35 cellular contexts compared by ENCODE assay signal in genomic region chr20:33234050-33234449, GRCh38. TPM values are rescaled to one million over a fixed set of nuclear protein-coding genes. Genes with fewer than 3 reads are reported as not detected.
"Had no signal": no experiment of that assay in that cellular context is flagged by ENCODE, and none has a peak within 500 bp of the region (broad histone marks: within the 10 kb centered on the region; RNA-seq: fewer than 3 reads in every experiment).

No MANE protein-coding gene starts in this region.

- DNase-seq: naive thymus-derived CD4-positive, alpha-beta T cell; natural killer cell; occipital lobe; ovary; posterior cingulate gyrus; psoas muscle; right cardiac atrium; spleen; stimulated activated CD4-positive, alpha-beta T cell treated with anti-CD3 and anti-CD28 coated beads, Interleukin-12 subunit alpha, Interleukin-12 subunit beta, amount 100 ng/mL, for 4 hours; stimulated activated CD4-positive, alpha-beta T cell treated with anti-CD3 and anti-CD28 coated beads, Interleukin-1b, Interleukin-23, amount 100 ng/mL, for 48 hours; stimulated activated CD4-positive, alpha-beta T cell treated with anti-CD3 and anti-CD28 coated beads, Interleukin-4, amount 100 ng/mL, for 1 hour; stimulated activated CD4-positive, alpha-beta T cell treated with anti-CD3 and anti-CD28 coated beads, Interleukin-4, amount 100 ng/mL, for 4 hours; stimulated activated CD8-positive, alpha-beta memory T cell treated with anti-CD3 and anti-CD28 coated beads, Interleukin-4, amount 100 ng/mL, for 48 hours; stimulated activated naive CD4-positive, alpha-beta T cell; stimulated activated naive CD8-positive, alpha-beta T cell treated with anti-CD3 and anti-CD28 coated beads, Interleukin-15, amount 100 ng/mL, for 72 hours; stimulated activated naive CD8-positive, alpha-beta T cell treated with anti-CD3 and anti-CD28 coated beads, Interleukin-15, Interleukin-2, amounts not matched to agents 100 U/mL and 50 U/mL, for 24 hours; substantia nigra; testis; transverse colon; upper lobe of left lung; uterus had no signal

- H3K9me3 Mint-ChIP-seq: natural killer cell; nephron; neural progenitor cell; stimulated activated naive CD8-positive, alpha-beta T cell treated with anti-CD3 and anti-CD28 coated beads, Interleukin-15, amount 100 ng/mL, for 72 hours had no signal

- H3K9me3 ChIP-seq: ovary, psoas muscle, spleen, suprapubic skin, testis, tibial artery, transverse colon, upper lobe of left lung, uterus had no signal

- H3K36me3 Mint-ChIP-seq: naive thymus-derived CD4-positive, alpha-beta T cell; natural killer cell; neural progenitor cell; stimulated activated memory B cell treated with anti-CD40 and anti-IgM and Interleukin-4, amounts not matched to agents 10 μg/mL and 1 μg/mL and 100 μg/mL, for 72 hours had no signal

- H3K27ac ChIP-seq: neural progenitor cell, ovary, parathyroid adenoma, psoas muscle, skin epidermis, spleen, suprapubic skin, testis, tibial artery, transverse colon, uterus had no signal

- H3K36me3 ChIP-seq: neural progenitor cell, ovary, spleen, suprapubic skin, tibial artery, transverse colon, upper lobe of left lung, uterus had no signal

- H3K27ac Mint-ChIP-seq: naive thymus-derived CD4-positive, alpha-beta T cell; natural killer cell; nephron; neural progenitor cell; progenitor cell of endocrine pancreas; stimulated activated memory B cell treated with anti-CD40 and anti-IgM and Interleukin-4, amounts not matched to agents 10 μg/mL and 1 μg/mL and 100 μg/mL, for 72 hours; stimulated activated naive CD8-positive, alpha-beta T cell treated with anti-CD3 and anti-CD28 coated beads, Interleukin-15, amount 100 ng/mL, for 72 hours had no signal

- H3K4me1 Mint-ChIP-seq: nephron, neural progenitor cell had no signal

- H3K4me1 ChIP-seq: neural progenitor cell, parathyroid adenoma, psoas muscle, spleen, suprapubic skin, testis, tibial artery, transverse colon, uterus had no signal

- ATAC-seq: naive thymus-derived CD4-positive, alpha-beta T cell; natural killer cell; psoas muscle; right cardiac atrium; sciatic nerve; stimulated activated memory B cell treated with anti-CD40 and anti-IgM and Interleukin-4, amounts not matched to agents 10 μg/mL and 1 μg/mL and 100 μg/mL, for 72 hours; stimulated activated naive CD8-positive, alpha-beta T cell treated with anti-CD3 and anti-CD28 coated beads, Interleukin-15, amount 100 ng/mL, for 72 hours; stimulated activated naive CD8-positive, alpha-beta T cell treated with anti-CD3 and anti-CD28 coated beads, Interleukin-15, Interleukin-2, amounts not matched to agents 100 U/mL and 50 U/mL, for 24 hours had no signal

- H3K27me3 ChIP-seq: ovary, testis, upper lobe of left lung, uterus had no signal

- H3K4me3 ChIP-seq: neural progenitor cell, ovary, psoas muscle, skin epidermis, smooth muscle cell, spleen, suprapubic skin, testis, tibial artery, transverse colon, upper lobe of left lung, uterus had no signal

- H3K9ac ChIP-seq: neural progenitor cell, parathyroid adenoma had no signal

- H3K4me2 ChIP-seq: neural progenitor cell, smooth muscle cell had no signal

- H3K4me3 Mint-ChIP-seq: naive thymus-derived CD4-positive, alpha-beta T cell; natural killer cell; nephron; neural progenitor cell; stimulated activated memory B cell treated with anti-CD40 and anti-IgM and Interleukin-4, amounts not matched to agents 10 μg/mL and 1 μg/mL and 100 μg/mL, for 72 hours; stimulated activated naive CD8-positive, alpha-beta T cell treated with anti-CD3 and anti-CD28 coated beads, Interleukin-15, amount 100 ng/mL, for 72 hours had no signal

RNA-seq across cellular contexts. Expression of gene BPIFA1, which starts 1.7 kb away (rescaled TPM):
- total RNA-seq: naive thymus-derived CD4-positive, alpha-beta T cell; natural killer cell; occipital lobe; osteoblast; ovary; progenitor cell of endocrine pancreas; psoas muscle; renal cortical epithelial cell; right cardiac atrium; sciatic nerve; smooth muscle cell; spleen; suprapubic skin; testis; transverse colon; ureter; uterus had no signal
- polyA plus RNA-seq: naive thymus-derived CD4-positive, alpha-beta T cell; neural cell; ovary; psoas muscle; right cardiac atrium; smooth muscle cell; spleen had no signal

RNA-seq across cellular contexts. Expression of gene BPIFA3, which starts 16.9 kb away (rescaled TPM):
- total RNA-seq: naive thymus-derived CD4-positive, alpha-beta T cell; natural killer cell; occipital lobe; osteoblast; ovary; progenitor cell of endocrine pancreas; psoas muscle; renal cortical epithelial cell; right cardiac atrium; sciatic nerve; smooth muscle cell; spleen; suprapubic skin; transverse colon; upper lobe of left lung; ureter; uterus had no signal
- polyA plus RNA-seq: naive thymus-derived CD4-positive, alpha-beta T cell; neural cell; ovary; psoas muscle; right cardiac atrium; smooth muscle cell; spleen had no signal

RNA-seq across cellular contexts. Expression of gene BPIFB1, which starts 49.0 kb away (rescaled TPM):
- total RNA-seq: naive thymus-derived CD4-positive, alpha-beta T cell; natural killer cell; occipital lobe; osteoblast; progenitor cell of endocrine pancreas; psoas muscle; renal cortical epithelial cell; right cardiac atrium; smooth muscle cell; spleen; suprapubic skin; transverse colon had no signal
- polyA plus RNA-seq: naive thymus-derived CD4-positive, alpha-beta T cell; neural cell; ovary; right cardiac atrium; smooth muscle cell had no signal
